ENCODE assay signal across 8 cellular contexts in the genomic region with DNA sequence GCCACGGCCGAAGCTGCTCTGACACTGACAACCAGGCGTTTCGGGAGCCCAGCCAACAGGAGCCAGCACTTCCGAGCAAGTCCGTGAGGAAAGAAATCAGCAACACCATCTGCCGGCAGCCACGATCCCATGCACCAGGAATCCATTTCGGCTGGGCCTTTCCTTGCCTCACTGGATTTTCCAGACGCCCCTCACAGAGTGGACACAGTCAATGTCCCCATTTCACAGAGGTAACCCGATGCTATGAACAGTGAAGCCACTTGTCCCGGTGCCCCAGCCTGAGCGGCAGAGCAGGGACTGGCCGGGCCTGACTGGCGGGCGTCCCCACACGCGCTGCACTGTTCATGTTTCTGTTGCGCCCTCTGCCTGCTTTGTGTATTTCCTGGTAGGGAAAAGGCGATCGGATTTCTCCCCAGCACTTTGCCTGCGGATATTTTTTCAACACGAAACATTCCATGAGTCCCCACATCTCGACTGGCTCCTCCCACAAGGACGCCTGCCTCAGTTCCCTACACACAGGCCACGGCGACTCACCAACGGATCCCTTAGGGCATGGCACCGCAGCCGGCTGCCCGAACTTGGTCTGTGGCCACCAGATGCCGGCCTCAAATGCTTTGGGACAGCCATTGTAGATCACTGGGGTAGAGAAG. TPM values are rescaled to one million over a fixed set of nuclear protein-coding genes. Genes with fewer than 3 reads are reported as not detected.
DNase-seq lines count a peak whose midpoint lies in the region; ATAC-seq, FAIRE-seq and TF ChIP-seq lines count a peak whose summit lies in the region.

No MANE protein-coding gene starts in this region.

- H3K27me3 ChIP-seq in esophagus squamous epithelium = no peaks in the 10 kb centered on the region

- peaks cover 4% of the 10 kb centered on the region for H3K27me3 Mint-ChIP-seq in nephron progenitor cell (ENCODE audit: low read depth, poor library complexity)
- H3K27me3 Mint-ChIP-seq in natural killer cell treated with Interleukin-12 subunit alpha and Interleukin-12 subunit beta and Interleukin-15 and Interleukin-18, amount 100 ng/mL, for 72 hours = peaks cover 0 to 10% of the 10 kb centered on the region in 2 donors

- WGBS in esophagus squamous epithelium, 2 donors = 34 to 67% methylated on average over 3 to 25 of the region's 32 CpGs

- peak overlapping the region; percentile 42 to 72 (median 54) for H3K27ac ChIP-seq in esophagus squamous epithelium

- H3K4me1 ChIP-seq in esophagus squamous epithelium = peaks cover 0 to 28% (median 10%) of the 10 kb centered on the region in 3 donors

- no peak overlapping the region for H3K4me3 ChIP-seq in esophagus squamous epithelium

- no peak for TF ChIP-seq POLR2A in esophagus squamous epithelium (IDR thresholded peaks at IDR 0.05)

- H3K4me1 Mint-ChIP-seq in nephron progenitor cell = peaks cover 16% of the 10 kb centered on the region
- H3K4me1 Mint-ChIP-seq in natural killer cell treated with Interleukin-12 subunit alpha and Interleukin-12 subunit beta and Interleukin-15 and Interleukin-18, amount 100 ng/mL, for 72 hours (ENCODE audit: low read depth in 2 of 2) = peaks cover 0 to 4% of the 10 kb centered on the region in 2 donors

- no peaks in the 10 kb centered on the region for H3K9me3 ChIP-seq in esophagus squamous epithelium

- H3K36me3 Mint-ChIP-seq in nephron progenitor cell (ENCODE audit: low read depth) = no peaks in the 10 kb centered on the region
- no peaks in the 10 kb centered on the region for H3K36me3 Mint-ChIP-seq in natural killer cell treated with Interleukin-12 subunit alpha and Interleukin-12 subunit beta and Interleukin-15 and Interleukin-18, amount 100 ng/mL, for 72 hours

- peaks cover 0 to 57% (median 0%) of the 10 kb centered on the region in 3 donors for H3K36me3 ChIP-seq in esophagus squamous epithelium

- no peaks in the 10 kb centered on the region for H3K9me3 Mint-ChIP-seq in nephron progenitor cell
- H3K9me3 Mint-ChIP-seq in natural killer cell treated with Interleukin-12 subunit alpha and Interleukin-12 subunit beta and Interleukin-15 and Interleukin-18, amount 100 ng/mL, for 72 hours = no peaks in the 10 kb centered on the region

- peak overlapping the region; percentile 83 for H3K27ac Mint-ChIP-seq in nephron progenitor cell
- H3K27ac Mint-ChIP-seq in natural killer cell treated with Interleukin-12 subunit alpha and Interleukin-12 subunit beta and Interleukin-15 and Interleukin-18, amount 100 ng/mL, for 72 hours = no peak overlapping the region

- peak; percentile 67 for DNase-seq in D341Med (ENCODE audit: low spot score)
- peak; percentile 1 for DNase-seq in NCI-H82 treated with DMSO at 0.1 percent for 48 hours (lab: John Stamatoyannopoulos, UW; ENCODE audit: unreplicated experiment)
- DNase-seq in esophagus squamous epithelium (lab: John Stamatoyannopoulos, UW) = no peak
- no peak for DNase-seq in nephron progenitor cell
- DNase-seq in NCI-H128 (lab: John Stamatoyannopoulos, UW; ENCODE audit: unreplicated experiment) = no peak
- DNase-seq in GM19239 (ENCODE audit: insufficient read length, low spot score) = no peak
- no peak for DNase-seq in natural killer cell treated with Interleukin-12 subunit alpha and Interleukin-12 subunit beta and Interleukin-15 and Interleukin-18, amount 100 ng/mL, for 72 hours (ENCODE audit: low spot score)

- FAIRE-seq in GM19239 (lab: Jason Lieb, UNC) = no peak

- no peak overlapping the region for H3K4me3 Mint-ChIP-seq in nephron progenitor cell
- H3K4me3 Mint-ChIP-seq in natural killer cell treated with Interleukin-12 subunit alpha and Interleukin-12 subunit beta and Interleukin-15 and Interleukin-18, amount 100 ng/mL, for 72 hours = no peak overlapping the region

- intact Hi-C loops in esophagus squamous epithelium (cut with DNase I) = no loop called here

- TF ChIP-seq CTCF in esophagus squamous epithelium (IDR thresholded peaks at IDR 0.05) = peak in 5 of 6 experiments; percentile 17 to 81 (median 46)
- no peak for TF ChIP-seq CTCF in nephron progenitor cell (IDR thresholded peaks at IDR 0.05)

- no peak for ATAC-seq in GM21515 (IDR thresholded peaks at IDR 0.05; ENCODE audit: unreplicated experiment)
- ATAC-seq in natural killer cell treated with Interleukin-12 subunit alpha and Interleukin-12 subunit beta and Interleukin-15 and Interleukin-18, amount 100 ng/mL, for 72 hours = no peak

RNA-seq across cellular contexts. Expression of a gene that starts 55.3 kb away (rescaled TPM):
- total RNA-seq in esophagus squamous epithelium = 10 to 100 TPM; 17.7 to 43.1 (median 32.5) TPM
- 100 to 1,000 TPM in 1 of 2 donors, 10 to 100 TPM in 1; 72.7 to 135 TPM for total RNA-seq in natural killer cell treated with Interleukin-12 subunit alpha and Interleukin-12 subunit beta and Interleukin-15 and Interleukin-18, amount 100 ng/mL, for 72 hours

Comparison
In these comparisons a context has a peak if more than half of its experiments do, and no peak if none do; other contexts are left out.
1. DNase-seq: peak in D341Med (single experiment) and NCI-H82 treated with DMSO at 0.1 percent for 48 hours (single experiment); none in esophagus squamous epithelium (single experiment), nephron progenitor cell (single experiment), NCI-H128 (single experiment), GM19239 (single experiment) and natural killer cell treated with Interleukin-12 subunit alpha and Interleukin-12 subunit beta and Interleukin-15 and Interleukin-18, amount 100 ng/mL, for 72 hours (single experiment).